15 cellular contexts compared by ENCODE assay signal in genomic region chr6:167776906-167777645, GRCh38.
"Had no signal": no experiment of that assay in that cellular context is flagged by ENCODE, and none has a peak within 500 bp of the region (broad histone marks: within the 10 kb centered on the region; RNA-seq: fewer than 3 reads in every experiment).

No MANE protein-coding gene starts in this region.

- FAIRE-seq: endometrium had no signal

- H3K4me1 ChIP-seq: gastroesophageal sphincter, testis had no signal

- H3K36me3 ChIP-seq: gastroesophageal sphincter, upper lobe of right lung had no signal

- ATAC-seq: activated CD4-positive, alpha-beta T cell treated with anti-CD3 and anti-CD28 coated beads for 36 hours; gastroesophageal sphincter; natural killer cell treated with Interleukin-12 subunit alpha and Interleukin-12 subunit beta and Interleukin-15 and Interleukin-18, amount 100 ng/mL, for 72 hours; stimulated activated memory B cell treated with anti-CD40 and anti-IgM and Interleukin-4, amounts not matched to agents 10 μg/mL and 1 μg/mL and 100 μg/mL, for 72 hours; upper lobe of right lung had no signal

- H3K4me3 ChIP-seq: gastroesophageal sphincter, smooth muscle cell, testis, upper lobe of right lung had no signal

- H3K27ac ChIP-seq: gastroesophageal sphincter, testis, upper lobe of right lung had no signal

- DNase-seq: activated CD4-positive, alpha-beta T cell treated with anti-CD3 and anti-CD28 coated beads for 36 hours; activated CD4-positive, alpha-beta T cell treated with anti-CD3 and anti-CD28 coated beads, Interleukin-2, amount 50 U/mL, for 48 hours; activated gamma-delta T cell treated with Interleukin-2 at 50 U/mL for 16 hours; erythroblast; immature natural killer cell; mesendoderm; occipital lobe; stimulated activated CD4-positive, alpha-beta T cell treated with anti-CD3 and anti-CD28 coated beads, Interleukin-4, amount 100 ng/mL, for 4 hours; testis; upper lobe of right lung had no signal

- H3K27me3 ChIP-seq: gastroesophageal sphincter, testis, upper lobe of right lung had no signal

- H3K4me2 ChIP-seq: smooth muscle cell had no signal

- H3K9me3 ChIP-seq: gastroesophageal sphincter, testis, upper lobe of right lung had no signal
